In the genomic region with DNA sequence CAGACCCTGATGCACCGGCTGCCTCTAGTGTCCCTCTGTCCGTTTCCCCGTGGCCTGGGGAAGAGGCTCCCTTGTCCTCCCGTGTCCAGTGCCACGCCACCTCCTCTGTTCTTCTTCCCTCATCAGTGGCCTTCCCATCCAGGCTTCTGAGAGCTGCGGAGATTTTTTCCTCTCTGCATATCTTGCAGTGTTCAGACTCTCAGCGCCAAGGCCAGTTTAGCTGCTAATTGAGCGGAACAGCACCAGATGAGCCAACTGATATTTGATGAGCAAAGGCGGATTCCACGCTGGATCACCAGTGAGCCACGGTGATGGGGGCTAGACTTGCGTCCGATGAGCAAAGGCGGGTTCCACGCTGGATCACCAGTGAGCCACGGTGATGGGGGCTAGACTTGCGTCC, we compare ENCODE assay signal across 15 cellular contexts.
A peak's percentile ranks its signal among the peaks of the same experiment; 100 is the strongest.
DNase-seq lines count a peak whose midpoint lies in the region; ATAC-seq and TF ChIP-seq lines count a peak whose summit lies in the region.
"Had no signal": no experiment of that assay in that cellular context is flagged by ENCODE, and none has a peak within 500 bp of the region (broad histone marks: within the 10 kb centered on the region; RNA-seq: fewer than 3 reads in every experiment).

No MANE protein-coding gene starts in this region.

- no peaks in the 10 kb centered on the region for H3K9me3 Mint-ChIP-seq in chondrocyte (ENCODE audit: low read depth)
- H3K9me3 Mint-ChIP-seq: CD4-positive, alpha-beta memory T cell had no signal

- ATAC-seq in HG03469 (IDR thresholded peaks at IDR 0.05; ENCODE audit: unreplicated experiment): no peak
- ATAC-seq: GM12878, K562 had no signal

- H3K4me1 Mint-ChIP-seq in chondrocyte (ENCODE audit: low read depth): peaks cover 29% of the 10 kb centered on the region
- H3K4me1 Mint-ChIP-seq: CD14-positive monocyte; CD4-positive, alpha-beta memory T cell had no signal

- H3K27ac Mint-ChIP-seq in chondrocyte (ENCODE audit: unreplicated experiment): peak overlapping the region; percentile 54
- H3K27ac Mint-ChIP-seq: CD14-positive monocyte; CD4-positive, alpha-beta memory T cell had no signal

- no peak for TF ChIP-seq CTCF in AG09319 (IDR thresholded peaks at IDR 0.05; ENCODE audit: low read depth, low read length)
- TF ChIP-seq CTCF in chondrocyte (IDR thresholded peaks at IDR 0.05): no peak

- intact Hi-C loops in posterior vena cava (cut with DNase I): no loop called here

- H3K4me3 Mint-ChIP-seq in chondrocyte (ENCODE audit: unreplicated experiment): no peak overlapping the region
- H3K4me3 Mint-ChIP-seq: CD14-positive monocyte; CD4-positive, alpha-beta memory T cell had no signal

- no peaks in the 10 kb centered on the region for H3K36me3 Mint-ChIP-seq in chondrocyte (ENCODE audit: low read depth)
- H3K36me3 Mint-ChIP-seq: CD14-positive monocyte; CD4-positive, alpha-beta memory T cell had no signal

- DNase-seq in AG09319 (ENCODE audit: extremely low read depth, low read depth): peak; percentile 8
- peak; percentile 29 for DNase-seq in Daoy (ENCODE audit: low read depth)
- DNase-seq in chondrocyte (ENCODE audit: low spot score): no peak
- DNase-seq in posterior vena cava (ENCODE audit: low spot score): peak; percentile 62
- no peak for DNase-seq in NCI-H128 (lab: John Stamatoyannopoulos, UW; ENCODE audit: unreplicated experiment)
- DNase-seq in OCI-M2 (lab: John Stamatoyannopoulos, UW; ENCODE audit: unreplicated experiment): no peak
- no peak for DNase-seq in NCI-H1930 (lab: John Stamatoyannopoulos, UW)
- DNase-seq: Calu3; CD4-positive, alpha-beta memory T cell; DMS79 treated with DMSO at 0.1 percent for 48 hours; HCEC 1CT had no signal

- H3K27me3 Mint-ChIP-seq in chondrocyte (ENCODE audit: low read depth): no peaks in the 10 kb centered on the region

Comparison
In these comparisons a context has a peak if more than half of its experiments do, and no peak if none do; other contexts are left out.
1. DNase-seq: peak in AG09319 (single experiment), Daoy (single experiment) and posterior vena cava (single experiment); none in chondrocyte (single experiment), NCI-H128 (single experiment), OCI-M2 (single experiment) and NCI-H1930 (0 of 2).